Comparison of ENCODE assay signal across 16 cellular contexts in genomic region chr3:156793851-156794250, GRCh38. TPM values are rescaled to one million over a fixed set of nuclear protein-coding genes. Genes with fewer than 3 reads are reported as not detected.
DNase-seq lines count a peak whose midpoint lies in the region; ATAC-seq and TF ChIP-seq lines count a peak whose summit lies in the region.
"Had no signal": no experiment of that assay in that cellular context is flagged by ENCODE, and none has a peak within 500 bp of the region (broad histone marks: within the 10 kb centered on the region; RNA-seq: fewer than 3 reads in every experiment).

No MANE protein-coding gene starts in this region.

- no peak for DNase-seq in activated CD8-positive, alpha-beta T cell treated with anti-CD3 and anti-CD28 coated beads, Interleukin-2, amount 10 ng/mL, durations not matched to agents 7 days and 5 days
- DNase-seq in activated CD8-positive, alpha-beta T cell treated with anti-CD3 and anti-CD28 coated beads for 36 hours: no peak
- no peak for DNase-seq in activated naive CD8-positive, alpha-beta T cell treated with anti-CD3 and anti-CD28 coated beads, Interleukin-2, amount 10 ng/mL, durations not matched to agents 7 days and 5 days
- DNase-seq in immature natural killer cell: no peak
- DNase-seq in substantia nigra (lab: John Stamatoyannopoulos, UW): peak in 2 of 49 donors; percentile 6
- DNase-seq in CD1c-positive myeloid dendritic cell (ENCODE audit: extremely low spot score): no peak
- DNase-seq in SJCRH30: no peak
- DNase-seq: activated CD4-positive, alpha-beta T cell treated with anti-CD3 and anti-CD28 coated beads, Interleukin-2, amount 50 U/mL, for 1 hour; activated T-cell treated with anti-CD3 and anti-CD28 coated beads, Interleukin-2, amount 50 U/mL, for 1 hour; left ventricle myocardium inferior; NCI-H1105; psoas muscle had no signal

- ATAC-seq in activated CD8-positive, alpha-beta T cell treated with anti-CD3 and anti-CD28 coated beads, Interleukin-2, amount 10 ng/mL, durations not matched to agents 7 days and 5 days: no peak
- no peak for ATAC-seq in activated CD8-positive, alpha-beta T cell treated with anti-CD3 and anti-CD28 coated beads for 36 hours
- no peak for ATAC-seq in activated naive CD8-positive, alpha-beta T cell treated with anti-CD3 and anti-CD28 coated beads, Interleukin-2, amount 10 ng/mL, durations not matched to agents 7 days and 5 days (ENCODE audit: low read depth)
- ATAC-seq in GM21447 (IDR thresholded peaks at IDR 0.05; ENCODE audit: unreplicated experiment): no peak
- ATAC-seq: gastroesophageal sphincter, psoas muscle had no signal

- H3K27me3 Mint-ChIP-seq in activated CD8-positive, alpha-beta T cell treated with anti-CD3 and anti-CD28 coated beads, Interleukin-2, amount 10 ng/mL, durations not matched to agents 7 days and 5 days (ENCODE audit: low read depth): no peaks in the 10 kb centered on the region
- no peaks in the 10 kb centered on the region for H3K27me3 Mint-ChIP-seq in activated CD8-positive, alpha-beta T cell treated with anti-CD3 and anti-CD28 coated beads for 36 hours
- no peaks in the 10 kb centered on the region for H3K27me3 Mint-ChIP-seq in activated naive CD8-positive, alpha-beta T cell treated with anti-CD3 and anti-CD28 coated beads, Interleukin-2, amount 10 ng/mL, durations not matched to agents 7 days and 5 days
- H3K27me3 Mint-ChIP-seq in immature natural killer cell (ENCODE audit: low read depth in 3 of 3): peaks cover 0 to 1% (median 0%) of the 10 kb centered on the region in 3 donors
- H3K27me3 Mint-ChIP-seq: stimulated activated naive CD8-positive, alpha-beta T cell treated with anti-CD3 and anti-CD28 coated beads, Interleukin-15, Interleukin-2, amounts not matched to agents 100 ng/mL and 50 ng/mL, for 24 hours had no signal

- no peak for TF ChIP-seq CTCF in activated CD8-positive, alpha-beta T cell treated with anti-CD3 and anti-CD28 coated beads for 36 hours (IDR thresholded peaks at IDR 0.05)

- H3K27ac ChIP-seq in substantia nigra (ENCODE audit: low read depth, low read length, poor library complexity, severe bottlenecking): peak overlapping the region; percentile 52
- no peak overlapping the region for H3K27ac ChIP-seq in SJCRH30
- H3K27ac ChIP-seq: gastroesophageal sphincter, left ventricle myocardium inferior, psoas muscle, vagina had no signal

- no peaks in the 10 kb centered on the region for H3K27me3 ChIP-seq in SJCRH30
- H3K27me3 ChIP-seq: gastroesophageal sphincter, vagina had no signal

- H3K4me1 ChIP-seq in SJCRH30: peaks cover 10% of the 10 kb centered on the region
- H3K4me1 ChIP-seq: gastroesophageal sphincter, psoas muscle, vagina had no signal

- H3K27ac Mint-ChIP-seq in activated CD8-positive, alpha-beta T cell treated with anti-CD3 and anti-CD28 coated beads, Interleukin-2, amount 10 ng/mL, durations not matched to agents 7 days and 5 days: peak overlapping the region; percentile 75
- no peak overlapping the region for H3K27ac Mint-ChIP-seq in activated CD8-positive, alpha-beta T cell treated with anti-CD3 and anti-CD28 coated beads for 36 hours
- H3K27ac Mint-ChIP-seq in activated naive CD8-positive, alpha-beta T cell treated with anti-CD3 and anti-CD28 coated beads, Interleukin-2, amount 10 ng/mL, durations not matched to agents 7 days and 5 days: peak overlapping the region; percentile 76
- H3K27ac Mint-ChIP-seq in immature natural killer cell: peak overlapping the region in 4 of 6 donors; percentile 1 to 85 (median 70)
- H3K27ac Mint-ChIP-seq: stimulated activated naive CD8-positive, alpha-beta T cell treated with anti-CD3 and anti-CD28 coated beads, Interleukin-15, Interleukin-2, amounts not matched to agents 100 ng/mL and 50 ng/mL, for 24 hours had no signal

- CTCF ChIA-PET in activated CD8-positive, alpha-beta T cell treated with anti-CD3 and anti-CD28 coated beads, Interleukin-2, amount 10 ng/mL, durations not matched to agents 7 days and 5 days (lab: Charles Lee): interaction anchor here (2.0 kb wide), 1 partner anchor 343 kb away, joined by 6 read pairs; no protein-coding TSS in a partner anchor
- CTCF ChIA-PET in activated CD8-positive, alpha-beta T cell treated with anti-CD3 and anti-CD28 coated beads for 36 hours (lab: Charles Lee): interaction anchor here (3.2 kb wide), 1 partner anchor 344 kb away, joined by 10 read pairs; no protein-coding TSS in a partner anchor

- POLR2A ChIA-PET in activated CD8-positive, alpha-beta T cell treated with anti-CD3 and anti-CD28 coated beads, Interleukin-2, amount 10 ng/mL, durations not matched to agents 7 days and 5 days (lab: Charles Lee): interaction anchor here (0.9 kb wide), 1 partner anchor 22 kb away, joined by 3 read pairs; no protein-coding TSS in a partner anchor
- POLR2A ChIA-PET in activated CD8-positive, alpha-beta T cell treated with anti-CD3 and anti-CD28 coated beads for 36 hours (lab: Charles Lee): interaction anchor here (0.8 kb wide), 1 partner anchor 9 kb away, joined by 3 read pairs; no protein-coding TSS in a partner anchor
- POLR2A ChIA-PET in activated naive CD8-positive, alpha-beta T cell treated with anti-CD3 and anti-CD28 coated beads, Interleukin-2, amount 10 ng/mL, durations not matched to agents 7 days and 5 days (lab: Charles Lee): interaction anchor here (1.1 kb wide), 1 partner anchor 23 kb away, joined by 3 read pairs; no protein-coding TSS in a partner anchor

- H3K9me3 ChIP-seq in SJCRH30 (replicated peaks): no peaks in the 10 kb centered on the region
- H3K9me3 ChIP-seq: psoas muscle, vagina had no signal

- H3K36me3 Mint-ChIP-seq in activated CD8-positive, alpha-beta T cell treated with anti-CD3 and anti-CD28 coated beads, Interleukin-2, amount 10 ng/mL, durations not matched to agents 7 days and 5 days (ENCODE audit: low read depth): peaks cover 15% of the 10 kb centered on the region
- no peaks in the 10 kb centered on the region for H3K36me3 Mint-ChIP-seq in activated CD8-positive, alpha-beta T cell treated with anti-CD3 and anti-CD28 coated beads for 36 hours (ENCODE audit: low read depth)
- H3K36me3 Mint-ChIP-seq in activated naive CD8-positive, alpha-beta T cell treated with anti-CD3 and anti-CD28 coated beads, Interleukin-2, amount 10 ng/mL, durations not matched to agents 7 days and 5 days: peaks cover 13% of the 10 kb centered on the region
- H3K36me3 Mint-ChIP-seq in immature natural killer cell: peaks cover 0 to 6% (median 0%) of the 10 kb centered on the region in 3 donors

- intact Hi-C loops in activated CD8-positive, alpha-beta T cell treated with anti-CD3 and anti-CD28 coated beads for 36 hours (cut with micrococcal nuclease): no loop called here

- H3K4me1 Mint-ChIP-seq in activated CD8-positive, alpha-beta T cell treated with anti-CD3 and anti-CD28 coated beads, Interleukin-2, amount 10 ng/mL, durations not matched to agents 7 days and 5 days (ENCODE audit: low read depth): peaks cover 32% of the 10 kb centered on the region
- H3K4me1 Mint-ChIP-seq in activated CD8-positive, alpha-beta T cell treated with anti-CD3 and anti-CD28 coated beads for 36 hours (ENCODE audit: low read depth): peaks cover 19% of the 10 kb centered on the region
- peaks cover 19% of the 10 kb centered on the region for H3K4me1 Mint-ChIP-seq in activated naive CD8-positive, alpha-beta T cell treated with anti-CD3 and anti-CD28 coated beads, Interleukin-2, amount 10 ng/mL, durations not matched to agents 7 days and 5 days
- peaks cover 22 to 24% of the 10 kb centered on the region in 2 donors for H3K4me1 Mint-ChIP-seq in immature natural killer cell

- H3K4me3 Mint-ChIP-seq in activated CD8-positive, alpha-beta T cell treated with anti-CD3 and anti-CD28 coated beads, Interleukin-2, amount 10 ng/mL, durations not matched to agents 7 days and 5 days: no peak overlapping the region
- H3K4me3 Mint-ChIP-seq in activated CD8-positive, alpha-beta T cell treated with anti-CD3 and anti-CD28 coated beads for 36 hours: no peak overlapping the region
- no peak overlapping the region for H3K4me3 Mint-ChIP-seq in activated naive CD8-positive, alpha-beta T cell treated with anti-CD3 and anti-CD28 coated beads, Interleukin-2, amount 10 ng/mL, durations not matched to agents 7 days and 5 days
- no peak overlapping the region for H3K4me3 Mint-ChIP-seq in immature natural killer cell
- H3K4me3 Mint-ChIP-seq: stimulated activated naive CD8-positive, alpha-beta T cell treated with anti-CD3 and anti-CD28 coated beads, Interleukin-15, Interleukin-2, amounts not matched to agents 100 ng/mL and 50 ng/mL, for 24 hours had no signal

- no peak overlapping the region for H3K4me3 ChIP-seq in SJCRH30
- H3K4me3 ChIP-seq: gastroesophageal sphincter, left ventricle myocardium inferior, psoas muscle, vagina had no signal

- H3K9me3 Mint-ChIP-seq in activated CD8-positive, alpha-beta T cell treated with anti-CD3 and anti-CD28 coated beads, Interleukin-2, amount 10 ng/mL, durations not matched to agents 7 days and 5 days (ENCODE audit: insufficient read depth): peaks cover 7% of the 10 kb centered on the region
- no peaks in the 10 kb centered on the region for H3K9me3 Mint-ChIP-seq in activated CD8-positive, alpha-beta T cell treated with anti-CD3 and anti-CD28 coated beads for 36 hours
- H3K9me3 Mint-ChIP-seq in activated naive CD8-positive, alpha-beta T cell treated with anti-CD3 and anti-CD28 coated beads, Interleukin-2, amount 10 ng/mL, durations not matched to agents 7 days and 5 days: peaks cover 2% of the 10 kb centered on the region
- H3K9me3 Mint-ChIP-seq in immature natural killer cell: no peaks in the 10 kb centered on the region
- H3K9me3 Mint-ChIP-seq: stimulated activated naive CD8-positive, alpha-beta T cell treated with anti-CD3 and anti-CD28 coated beads, Interleukin-15, Interleukin-2, amounts not matched to agents 100 ng/mL and 50 ng/mL, for 24 hours had no signal

- no peaks in the 10 kb centered on the region for H3K36me3 ChIP-seq in SJCRH30
- H3K36me3 ChIP-seq: gastroesophageal sphincter, left ventricle myocardium inferior, vagina had no signal

RNA-seq across cellular contexts. Expression of gene LEKR1, which starts 32.3 kb away (rescaled TPM):
- under 1 TPM; 0.68 to 0.81 TPM for total RNA-seq in activated CD8-positive, alpha-beta T cell treated with anti-CD3 and anti-CD28 coated beads, Interleukin-2, amount 10 ng/mL, durations not matched to agents 7 days and 5 days
- 1 to 10 TPM in 1 of 2 experiments, under 1 TPM in 1; 0.40 to 1.1 TPM for total RNA-seq in activated CD8-positive, alpha-beta T cell treated with anti-CD3 and anti-CD28 coated beads for 36 hours
- 1 to 10 TPM; 1.3 to 1.5 TPM for total RNA-seq in activated naive CD8-positive, alpha-beta T cell treated with anti-CD3 and anti-CD28 coated beads, Interleukin-2, amount 10 ng/mL, durations not matched to agents 7 days and 5 days
- polyA plus RNA-seq in immature natural killer cell: 1 to 10 TPM in 2 of 3 donors, not detected in 1; 1.6 to 2.1 TPM
- total RNA-seq in SJCRH30 (2014; rRNA removed; shearing (Covaris generic)): 0.61 and 0.91 TPM in 2 replicates
- total RNA-seq: vagina had no signal
